In the genomic region with DNA sequence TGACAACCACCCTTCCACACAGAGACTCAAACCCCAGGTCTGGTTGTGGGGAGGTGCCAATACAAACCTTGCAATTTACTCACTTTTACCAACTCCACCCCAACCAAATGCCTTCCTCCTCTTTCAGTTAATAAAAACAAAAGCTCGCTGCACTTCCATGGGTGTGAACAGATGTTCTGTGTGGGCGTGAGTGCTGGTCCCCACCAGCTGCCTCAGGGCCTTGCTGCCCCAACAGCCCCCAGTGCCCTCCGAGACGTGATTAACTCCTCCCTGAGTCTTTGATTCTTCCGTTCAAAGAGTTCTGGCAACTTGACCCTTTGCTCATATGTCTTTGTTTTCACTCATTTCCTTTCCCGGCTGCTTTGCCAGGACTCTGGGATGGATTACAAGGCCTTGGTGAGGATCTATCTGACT, we compare ENCODE assay signal across 11 cellular contexts.
DNase-seq lines count a peak whose midpoint lies in the region; ATAC-seq and TF ChIP-seq lines count a peak whose summit lies in the region.
"Had no signal": no experiment of that assay in that cellular context is flagged by ENCODE, and none has a peak within 500 bp of the region (broad histone marks: within the 10 kb centered on the region; RNA-seq: fewer than 3 reads in every experiment).

No MANE protein-coding gene starts in this region.

- H3K79me2 ChIP-seq in PC-9 (ENCODE audit: low read depth), result no peaks in the 10 kb centered on the region

- peak overlapping the region; percentile 6 for H3K27ac Mint-ChIP-seq in CD4-positive, alpha-beta T cell
- peak overlapping the region; percentile 73 to 92 (median 83) for H3K27ac Mint-ChIP-seq in IgD-negative memory B cell
- H3K27ac Mint-ChIP-seq in activated naive CD8-positive, alpha-beta T cell, result peak overlapping the region; percentile 81

- no peak for ATAC-seq in CD4-positive, alpha-beta T cell (ENCODE audit: poor library complexity)
- ATAC-seq in GM21737 (IDR thresholded peaks at IDR 0.05; ENCODE audit: unreplicated experiment) (no peak), GM21576 (IDR thresholded peaks at IDR 0.05; ENCODE audit: unreplicated experiment) (no peak)

- TF ChIP-seq CTCF in CD4-positive, alpha-beta T cell (IDR thresholded peaks at IDR 0.05), result no peak
- no peak for TF ChIP-seq CTCF in PC-9 (conservative IDR thresholded peaks at IDR 0.05)

- no peak overlapping the region for H3K27ac ChIP-seq in CD4-positive, alpha-beta T cell (ENCODE audit: low read depth, low read length)
- H3K27ac ChIP-seq in PC-9, result no peak overlapping the region

- H3K36me3 ChIP-seq in PC-9 (ENCODE audit: low read depth), result no peaks in the 10 kb centered on the region

- no peaks in the 10 kb centered on the region for H3F3A ChIP-seq in PC-9 (ENCODE audit: insufficient read depth, low read depth)

- H3K9me3 Mint-ChIP-seq in CD4-positive, alpha-beta T cell, result no peaks in the 10 kb centered on the region
- no peaks in the 10 kb centered on the region for H3K9me3 Mint-ChIP-seq in IgD-negative memory B cell
- no peaks in the 10 kb centered on the region for H3K9me3 Mint-ChIP-seq in activated naive CD8-positive, alpha-beta T cell (ENCODE audit: low read depth)

- no peaks in the 10 kb centered on the region for H4K20me1 ChIP-seq in PC-9 (ENCODE audit: insufficient read depth)

- peaks cover 50% of the 10 kb centered on the region for H3K4me1 Mint-ChIP-seq in CD4-positive, alpha-beta T cell (ENCODE audit: low read depth)
- peaks cover 45 to 51% (median 49%) of the 10 kb centered on the region in 3 donors for H3K4me1 Mint-ChIP-seq in IgD-negative memory B cell
- peaks cover 55% of the 10 kb centered on the region for H3K4me1 Mint-ChIP-seq in activated naive CD8-positive, alpha-beta T cell (ENCODE audit: low read depth)

- CTCF ChIA-PET in CD4-positive, alpha-beta T cell (lab: Charles Lee), result interaction anchor here (1.0 kb wide), 1 partner anchor 458 kb away, joined by 3 read pairs; no protein-coding TSS in a partner anchor
- CTCF ChIA-PET in PC-9 (lab: Charles Lee), result no interaction called here

- no peaks in the 10 kb centered on the region for H3K27me3 Mint-ChIP-seq in CD4-positive, alpha-beta T cell
- no peaks in the 10 kb centered on the region for H3K27me3 Mint-ChIP-seq in IgD-negative memory B cell
- no peaks in the 10 kb centered on the region for H3K27me3 Mint-ChIP-seq in activated naive CD8-positive, alpha-beta T cell

- no peaks in the 10 kb centered on the region for H3K9me2 ChIP-seq in PC-9 (ENCODE audit: insufficient read depth)

- intact Hi-C loops in CD4-positive, alpha-beta T cell (cut with DNase I, micrococcal nuclease), result loop anchor here (5.0 kb wide), 2 partner anchors 120 to 390 kb away; a partner anchor contains a TSS
- intact Hi-C loops in PC-9 (cut with micrococcal nuclease; ENCODE audit: unreplicated experiment), result loop anchor here (5.0 kb wide), 2 partner anchors 255 to 390 kb away; a partner anchor contains a TSS

- H2AFZ ChIP-seq in PC-9, result no peak overlapping the region

- H3K9me3 ChIP-seq in CD4-positive, alpha-beta T cell (ENCODE audit: control insufficient read depth, low read length), result no peaks in the 10 kb centered on the region
- no peaks in the 10 kb centered on the region for H3K9me3 ChIP-seq in PC-9 (ENCODE audit: insufficient read depth, low read depth)

- H3K4me3 Mint-ChIP-seq in CD4-positive, alpha-beta T cell, result no peak overlapping the region
- peak overlapping the region in 3 of 4 donors; percentile 11 to 56 (median 19) for H3K4me3 Mint-ChIP-seq in IgD-negative memory B cell
- peak overlapping the region; percentile 30 for H3K4me3 Mint-ChIP-seq in activated naive CD8-positive, alpha-beta T cell

- no peak overlapping the region for H3K4me3 ChIP-seq in PC-9

- BruUV-seq in PC-9 (replicated peaks; lab: Mats Ljungman, UMichigan), result no TSS peak

- no peaks in the 10 kb centered on the region for H3K4me1 ChIP-seq in PC-9 (replicated peaks; ENCODE audit: insufficient read depth)

- H3K4me2 ChIP-seq in PC-9, result no peak overlapping the region

- no peak for DNase-seq in CD4-positive, alpha-beta T cell
- DNase-seq in myocyte (ENCODE audit: low read depth), result peak; percentile 25
- DNase-seq in GF-D8 (lab: John Stamatoyannopoulos, UW), result no peak
- no peak for DNase-seq in PC-9
- DNase-seq: Karpas-422; NCI-H510A treated with DMSO at 0.1 percent for 48 hours; stimulated activated CD4-positive, alpha-beta T cell treated with anti-CD3 and anti-CD28 coated beads, Interleukin-2, amount 100 ng/mL, for 24 hours had no signal

- H3K27me3 ChIP-seq in CD4-positive, alpha-beta T cell (ENCODE audit: control insufficient read depth, insufficient read depth, low read length), result no peaks in the 10 kb centered on the region
- no peaks in the 10 kb centered on the region for H3K27me3 ChIP-seq in PC-9 (ENCODE audit: insufficient read depth, low read depth)

- POLR2A ChIA-PET in CD4-positive, alpha-beta T cell (lab: Charles Lee), result interaction anchor here (0.9 to 1.3 kb wide), 4 partner anchors 240 to 260 kb away, joined by 3 to 5 read pairs (median 4); no protein-coding TSS in a partner anchor
- POLR2A ChIA-PET in PC-9 (lab: Charles Lee; ENCODE audit: unreplicated experiment), result no interaction called here

- no peaks in the 10 kb centered on the region for H3K36me3 Mint-ChIP-seq in CD4-positive, alpha-beta T cell (ENCODE audit: low read depth)
- no peaks in the 10 kb centered on the region for H3K36me3 Mint-ChIP-seq in IgD-negative memory B cell
- no peaks in the 10 kb centered on the region for H3K36me3 Mint-ChIP-seq in activated naive CD8-positive, alpha-beta T cell

Comparison
In these comparisons a context has a peak if more than half of its experiments do, and no peak if none do; other contexts are left out.
1. H3K27ac Mint-ChIP-seq: peak in every context shown above with its lines; median percentile 83 in IgD-negative memory B cell; 81 in activated naive CD8-positive, alpha-beta T cell; 6 in CD4-positive, alpha-beta T cell.